ENCODE assay signal across 24 cellular contexts in genomic region chr16:53960050-53960812, GRCh38.
"Had no signal": no experiment of that assay in that cellular context is flagged by ENCODE, and none has a peak within 500 bp of the region (broad histone marks: within the 10 kb centered on the region; RNA-seq: fewer than 3 reads in every experiment).

No MANE protein-coding gene starts in this region.

- DNase-seq: activated B cell treated with CpG ODN at 0.5 μM for 24 hours; activated CD4-positive, alpha-beta T cell treated with anti-CD3 and anti-CD28 coated beads, Interleukin-2, amount 50 U/mL, for 1 hour; activated CD8-positive, alpha-beta T cell treated with anti-CD3 and anti-CD28 coated beads for 36 hours; activated naive CD4-positive, alpha-beta T cell; activated T-cell treated with anti-CD3 and anti-CD28 coated beads, Interleukin-2, amount 50 U/mL, for 48 hours; anterior cingulate cortex; cerebellar nuclear complex; colonic mucosa; effector memory CD4-positive, alpha-beta T cell; head of caudate nucleus; hippocampal formation; left colon; naive thymus-derived CD8-positive, alpha-beta T cell; occipital lobe; right cardiac atrium; spleen; stimulated activated CD4-positive, alpha-beta T cell treated with anti-CD3 and anti-CD28 coated beads, Interleukin-2, amount 100 ng/mL, for 48 hours; stimulated activated naive CD4-positive, alpha-beta T cell treated with Interleukin-2 at 50 U/mL for 16 hours; testis; transverse colon had no signal

- H3K4me2 ChIP-seq: neural progenitor cell had no signal

- H3K9me3 Mint-ChIP-seq: activated B cell treated with CpG ODN at 0.5 μM for 24 hours; activated CD8-positive, alpha-beta T cell treated with anti-CD3 and anti-CD28 coated beads for 36 hours; naive thymus-derived CD8-positive, alpha-beta T cell; neural progenitor cell; T-helper 2 cell treated with Interferon-gamma antibody and Interleukin-4, amounts not matched to agents 5 μg/mL and 100 μg/mL, for 36 hours had no signal

- H3K4me1 ChIP-seq: colonic mucosa, parathyroid adenoma, spleen, testis, transverse colon had no signal

- H3K27me3 Mint-ChIP-seq: activated B cell treated with CpG ODN at 0.5 μM for 24 hours; activated CD8-positive, alpha-beta T cell treated with anti-CD3 and anti-CD28 coated beads for 36 hours; activated naive CD8-positive, alpha-beta T cell; naive thymus-derived CD8-positive, alpha-beta T cell had no signal

- H3K4me3 ChIP-seq: colonic mucosa, neural progenitor cell, spleen, testis, transverse colon had no signal

- H3K9ac ChIP-seq: neural progenitor cell, parathyroid adenoma had no signal

- H3K4me1 Mint-ChIP-seq: activated B cell treated with CpG ODN at 0.5 μM for 24 hours had no signal

- H3K36me3 ChIP-seq: colonic mucosa, neural progenitor cell, transverse colon had no signal

- H3K9me3 ChIP-seq: colonic mucosa, spleen, testis, transverse colon had no signal

- H3K27ac Mint-ChIP-seq: activated B cell treated with CpG ODN at 0.5 μM for 24 hours; activated CD8-positive, alpha-beta T cell treated with anti-CD3 and anti-CD28 coated beads for 36 hours; activated naive CD8-positive, alpha-beta T cell; neural progenitor cell; T-helper 2 cell treated with Interferon-gamma antibody and Interleukin-4, amounts not matched to agents 5 μg/mL and 100 μg/mL, for 36 hours had no signal

- ATAC-seq: activated CD8-positive, alpha-beta T cell treated with anti-CD3 and anti-CD28 coated beads for 36 hours; left colon; naive thymus-derived CD8-positive, alpha-beta T cell; right cardiac atrium had no signal

- H3K4me3 Mint-ChIP-seq: activated B cell treated with CpG ODN at 0.5 μM for 24 hours; activated CD8-positive, alpha-beta T cell treated with anti-CD3 and anti-CD28 coated beads for 36 hours; activated naive CD8-positive, alpha-beta T cell; neural progenitor cell; T-helper 2 cell treated with Interferon-gamma antibody and Interleukin-4, amounts not matched to agents 5 μg/mL and 100 μg/mL, for 36 hours had no signal

- H3K27me3 ChIP-seq: colonic mucosa, neural progenitor cell, spleen, testis, transverse colon had no signal

- H3K27ac ChIP-seq: colonic mucosa, neural progenitor cell, parathyroid adenoma, spleen, testis, transverse colon had no signal

- H2AFZ ChIP-seq: neural progenitor cell, parathyroid adenoma had no signal
